In the genomic region with DNA sequence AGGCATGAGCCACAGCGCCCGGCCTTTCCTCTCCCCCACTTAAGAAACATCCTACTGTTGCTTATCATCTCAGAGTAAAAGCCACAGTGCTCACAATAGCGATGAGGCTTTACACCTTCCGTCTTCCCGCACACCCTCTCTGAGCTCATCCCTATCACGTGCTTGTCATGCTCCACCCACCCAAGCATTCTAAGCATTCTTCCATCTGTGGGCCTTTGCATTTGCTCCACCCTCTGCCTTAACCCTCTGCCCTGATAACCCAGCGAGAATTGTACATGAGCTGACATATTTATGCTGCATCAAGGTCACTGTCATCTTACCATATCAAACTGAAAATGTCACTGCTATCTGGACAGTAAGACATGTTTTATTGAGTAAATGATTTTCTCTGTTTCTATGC, we compare ENCODE assay signal across 2 cellular contexts.
TF ChIP-seq lines count a peak whose summit lies in the region.

No MANE protein-coding gene starts in this region.

TF ChIP-seq in HepG2, 621 proteins besides CTCF, POLR2A, EP300 and RAD21 (continues in another document):
- TF ChIP-seq ZNF816 (CRISPR knock-in tag; IDR thresholded peaks at IDR 0.05; ENCODE audit: borderline replicate concordance) (no peak), ZNF282 (IDR thresholded peaks at IDR 0.05; ENCODE audit: partially characterized antibody) (no peak), ZNF703 (CRISPR knock-in tag; IDR thresholded peaks at IDR 0.05; ENCODE audit: borderline replicate concordance) (no peak), THYN1 (CRISPR knock-in tag; IDR thresholded peaks at IDR 0.05; ENCODE audit: borderline replicate concordance, low read depth) (no peak), ZNF576 (CRISPR knock-in tag; IDR thresholded peaks at IDR 0.05) (no peak), GABPB1 (CRISPR knock-in tag; IDR thresholded peaks at IDR 0.05) (no peak), IKZF1 (IDR thresholded peaks at IDR 0.05) (no peak), ZNF549 (CRISPR knock-in tag; IDR thresholded peaks at IDR 0.05) (no peak), ZNF557 (CRISPR knock-in tag; IDR thresholded peaks at IDR 0.05) (no peak), ZNF737 (CRISPR knock-in tag; IDR thresholded peaks at IDR 0.05; ENCODE audit: borderline replicate concordance) (no peak), ATF1 (CRISPR knock-in tag; IDR thresholded peaks at IDR 0.05) (no peak), EZH2 (conservative IDR thresholded peaks at IDR 0.05; ENCODE audit: low read depth, low read length) (no peak)
- TF ChIP-seq, protein P1, sequence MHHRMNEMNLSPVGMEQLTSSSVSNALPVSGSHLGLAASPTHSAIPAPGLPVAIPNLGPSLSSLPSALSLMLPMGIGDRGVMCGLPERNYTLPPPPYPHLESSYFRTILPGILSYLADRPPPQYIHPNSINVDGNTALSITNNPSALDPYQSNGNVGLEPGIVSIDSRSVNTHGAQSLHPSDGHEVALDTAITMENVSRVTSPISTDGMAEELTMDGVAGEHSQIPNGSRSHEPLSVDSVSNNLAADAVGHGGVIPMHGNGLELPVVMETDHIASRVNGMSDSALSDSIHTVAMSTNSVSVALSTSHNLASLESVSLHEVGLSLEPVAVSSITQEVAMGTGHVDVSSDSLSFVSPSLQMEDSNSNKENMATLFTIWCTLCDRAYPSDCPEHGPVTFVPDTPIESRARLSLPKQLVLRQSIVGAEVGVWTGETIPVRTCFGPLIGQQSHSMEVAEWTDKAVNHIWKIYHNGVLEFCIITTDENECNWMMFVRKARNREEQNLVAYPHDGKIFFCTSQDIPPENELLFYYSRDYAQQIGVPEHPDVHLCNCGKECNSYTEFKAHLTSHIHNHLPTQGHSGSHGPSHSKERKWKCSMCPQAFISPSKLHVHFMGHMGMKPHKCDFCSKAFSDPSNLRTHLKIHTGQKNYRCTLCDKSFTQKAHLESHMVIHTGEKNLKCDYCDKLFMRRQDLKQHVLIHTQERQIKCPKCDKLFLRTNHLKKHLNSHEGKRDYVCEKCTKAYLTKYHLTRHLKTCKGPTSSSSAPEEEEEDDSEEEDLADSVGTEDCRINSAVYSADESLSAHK (CRISPR knock-in tag; IDR thresholded peaks at IDR 0.05; ENCODE audit: borderline replicate concordance): no peak
- TF ChIP-seq, protein P2, sequence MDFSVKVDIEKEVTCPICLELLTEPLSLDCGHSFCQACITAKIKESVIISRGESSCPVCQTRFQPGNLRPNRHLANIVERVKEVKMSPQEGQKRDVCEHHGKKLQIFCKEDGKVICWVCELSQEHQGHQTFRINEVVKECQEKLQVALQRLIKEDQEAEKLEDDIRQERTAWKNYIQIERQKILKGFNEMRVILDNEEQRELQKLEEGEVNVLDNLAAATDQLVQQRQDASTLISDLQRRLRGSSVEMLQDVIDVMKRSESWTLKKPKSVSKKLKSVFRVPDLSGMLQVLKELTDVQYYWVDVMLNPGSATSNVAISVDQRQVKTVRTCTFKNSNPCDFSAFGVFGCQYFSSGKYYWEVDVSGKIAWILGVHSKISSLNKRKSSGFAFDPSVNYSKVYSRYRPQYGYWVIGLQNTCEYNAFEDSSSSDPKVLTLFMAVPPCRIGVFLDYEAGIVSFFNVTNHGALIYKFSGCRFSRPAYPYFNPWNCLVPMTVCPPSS (IDR thresholded peaks at IDR 0.05): no peak
- TF ChIP-seq, protein P3, sequence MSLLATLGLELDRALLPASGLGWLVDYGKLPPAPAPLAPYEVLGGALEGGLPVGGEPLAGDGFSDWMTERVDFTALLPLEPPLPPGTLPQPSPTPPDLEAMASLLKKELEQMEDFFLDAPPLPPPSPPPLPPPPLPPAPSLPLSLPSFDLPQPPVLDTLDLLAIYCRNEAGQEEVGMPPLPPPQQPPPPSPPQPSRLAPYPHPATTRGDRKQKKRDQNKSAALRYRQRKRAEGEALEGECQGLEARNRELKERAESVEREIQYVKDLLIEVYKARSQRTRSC (CRISPR knock-in tag; IDR thresholded peaks at IDR 0.05; ENCODE audit: low read depth): no peak
- TF ChIP-seq, protein P4, sequence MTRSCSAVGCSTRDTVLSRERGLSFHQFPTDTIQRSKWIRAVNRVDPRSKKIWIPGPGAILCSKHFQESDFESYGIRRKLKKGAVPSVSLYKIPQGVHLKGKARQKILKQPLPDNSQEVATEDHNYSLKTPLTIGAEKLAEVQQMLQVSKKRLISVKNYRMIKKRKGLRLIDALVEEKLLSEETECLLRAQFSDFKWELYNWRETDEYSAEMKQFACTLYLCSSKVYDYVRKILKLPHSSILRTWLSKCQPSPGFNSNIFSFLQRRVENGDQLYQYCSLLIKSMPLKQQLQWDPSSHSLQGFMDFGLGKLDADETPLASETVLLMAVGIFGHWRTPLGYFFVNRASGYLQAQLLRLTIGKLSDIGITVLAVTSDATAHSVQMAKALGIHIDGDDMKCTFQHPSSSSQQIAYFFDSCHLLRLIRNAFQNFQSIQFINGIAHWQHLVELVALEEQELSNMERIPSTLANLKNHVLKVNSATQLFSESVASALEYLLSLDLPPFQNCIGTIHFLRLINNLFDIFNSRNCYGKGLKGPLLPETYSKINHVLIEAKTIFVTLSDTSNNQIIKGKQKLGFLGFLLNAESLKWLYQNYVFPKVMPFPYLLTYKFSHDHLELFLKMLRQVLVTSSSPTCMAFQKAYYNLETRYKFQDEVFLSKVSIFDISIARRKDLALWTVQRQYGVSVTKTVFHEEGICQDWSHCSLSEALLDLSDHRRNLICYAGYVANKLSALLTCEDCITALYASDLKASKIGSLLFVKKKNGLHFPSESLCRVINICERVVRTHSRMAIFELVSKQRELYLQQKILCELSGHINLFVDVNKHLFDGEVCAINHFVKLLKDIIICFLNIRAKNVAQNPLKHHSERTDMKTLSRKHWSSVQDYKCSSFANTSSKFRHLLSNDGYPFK (CRISPR knock-in tag; IDR thresholded peaks at IDR 0.05; ENCODE audit: borderline replicate concordance): no peak
- TF ChIP-seq, protein P5, sequence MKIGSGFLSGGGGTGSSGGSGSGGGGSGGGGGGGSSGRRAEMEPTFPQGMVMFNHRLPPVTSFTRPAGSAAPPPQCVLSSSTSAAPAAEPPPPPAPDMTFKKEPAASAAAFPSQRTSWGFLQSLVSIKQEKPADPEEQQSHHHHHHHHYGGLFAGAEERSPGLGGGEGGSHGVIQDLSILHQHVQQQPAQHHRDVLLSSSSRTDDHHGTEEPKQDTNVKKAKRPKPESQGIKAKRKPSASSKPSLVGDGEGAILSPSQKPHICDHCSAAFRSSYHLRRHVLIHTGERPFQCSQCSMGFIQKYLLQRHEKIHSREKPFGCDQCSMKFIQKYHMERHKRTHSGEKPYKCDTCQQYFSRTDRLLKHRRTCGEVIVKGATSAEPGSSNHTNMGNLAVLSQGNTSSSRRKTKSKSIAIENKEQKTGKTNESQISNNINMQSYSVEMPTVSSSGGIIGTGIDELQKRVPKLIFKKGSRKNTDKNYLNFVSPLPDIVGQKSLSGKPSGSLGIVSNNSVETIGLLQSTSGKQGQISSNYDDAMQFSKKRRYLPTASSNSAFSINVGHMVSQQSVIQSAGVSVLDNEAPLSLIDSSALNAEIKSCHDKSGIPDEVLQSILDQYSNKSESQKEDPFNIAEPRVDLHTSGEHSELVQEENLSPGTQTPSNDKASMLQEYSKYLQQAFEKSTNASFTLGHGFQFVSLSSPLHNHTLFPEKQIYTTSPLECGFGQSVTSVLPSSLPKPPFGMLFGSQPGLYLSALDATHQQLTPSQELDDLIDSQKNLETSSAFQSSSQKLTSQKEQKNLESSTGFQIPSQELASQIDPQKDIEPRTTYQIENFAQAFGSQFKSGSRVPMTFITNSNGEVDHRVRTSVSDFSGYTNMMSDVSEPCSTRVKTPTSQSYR (CRISPR knock-in tag; IDR thresholded peaks at IDR 0.05; ENCODE audit: borderline replicate concordance): no peak

TF ChIP-seq in K562, 482 proteins besides CTCF, POLR2A, EP300 and RAD21 (continues in another document):
- TF ChIP-seq ZNF277 (CRISPR knock-in tag; IDR thresholded peaks at IDR 0.05; ENCODE audit: borderline replicate concordance) (no peak), HLTF (IDR thresholded peaks at IDR 0.05) (no peak), ZNF140 (CRISPR knock-in tag; IDR thresholded peaks at IDR 0.05) (no peak), SIN3B (IDR thresholded peaks at IDR 0.05; ENCODE audit: low read depth) (no peak), SUPT5H (IDR thresholded peaks at IDR 0.05) (no peak), TARDBP (IDR thresholded peaks at IDR 0.05) (no peak), USF2 (CRISPR knock-in tag; IDR thresholded peaks at IDR 0.05) (peak; percentile 68), MED1 (CRISPR knock-in tag; IDR thresholded peaks at IDR 0.05; ENCODE audit: borderline replicate concordance) (no peak), MEIS2 (IDR thresholded peaks at IDR 0.05; ENCODE audit: partially characterized antibody) (peak; percentile 62), ELK1 (CRISPR knock-in tag; IDR thresholded peaks at IDR 0.05) (no peak), HSF4 (CRISPR knock-in tag; IDR thresholded peaks at IDR 0.05; ENCODE audit: borderline replicate concordance) (no peak), ZNF431 (CRISPR knock-in tag; IDR thresholded peaks at IDR 0.05) (no peak), ZNF445 (CRISPR knock-in tag; IDR thresholded peaks at IDR 0.05; ENCODE audit: low read depth) (no peak), ZFP36 (IDR thresholded peaks at IDR 0.05; ENCODE audit: low read depth, low read length, partially characterized antibody) (peak; percentile 40), ZNF316 (IDR thresholded peaks at IDR 0.05) (no peak), NFE2 (IDR thresholded peaks at IDR 0.05; ENCODE audit: low read depth) (no peak), ZNF76 (CRISPR knock-in tag; IDR thresholded peaks at IDR 0.05; ENCODE audit: borderline replicate concordance) (no peak), ZKSCAN8 (CRISPR knock-in tag; IDR thresholded peaks at IDR 0.05) (no peak), ETV1 (tag; conservative IDR thresholded peaks at IDR 0.05; ENCODE audit: low read depth) (no peak), TAL1 (IDR thresholded peaks at IDR 0.05) (no peak), ARNT (IDR thresholded peaks at IDR 0.05) (no peak), RNF2 (IDR thresholded peaks at IDR 0.05) (no peak), L3MBTL2 (IDR thresholded peaks at IDR 0.05) (peak; percentile 42), RAD51 (IDR thresholded peaks at IDR 0.05; ENCODE audit: borderline replicate concordance, low read depth) (peak; percentile 56), GABPB2 (CRISPR knock-in tag; conservative IDR thresholded peaks at IDR 0.05) (no peak), RUNX1 (IDR thresholded peaks at IDR 0.05; ENCODE audit: low read depth) (no peak), HDAC8 (tag; IDR thresholded peaks at IDR 0.05) (no peak), HBP1 (CRISPR knock-in tag; IDR thresholded peaks at IDR 0.05) (no peak), CCAR2 (IDR thresholded peaks at IDR 0.05; ENCODE audit: low read depth, low read length) (no peak), TAF7 (tag; IDR thresholded peaks at IDR 0.05) (no peak)
- TF ChIP-seq, protein P6, sequence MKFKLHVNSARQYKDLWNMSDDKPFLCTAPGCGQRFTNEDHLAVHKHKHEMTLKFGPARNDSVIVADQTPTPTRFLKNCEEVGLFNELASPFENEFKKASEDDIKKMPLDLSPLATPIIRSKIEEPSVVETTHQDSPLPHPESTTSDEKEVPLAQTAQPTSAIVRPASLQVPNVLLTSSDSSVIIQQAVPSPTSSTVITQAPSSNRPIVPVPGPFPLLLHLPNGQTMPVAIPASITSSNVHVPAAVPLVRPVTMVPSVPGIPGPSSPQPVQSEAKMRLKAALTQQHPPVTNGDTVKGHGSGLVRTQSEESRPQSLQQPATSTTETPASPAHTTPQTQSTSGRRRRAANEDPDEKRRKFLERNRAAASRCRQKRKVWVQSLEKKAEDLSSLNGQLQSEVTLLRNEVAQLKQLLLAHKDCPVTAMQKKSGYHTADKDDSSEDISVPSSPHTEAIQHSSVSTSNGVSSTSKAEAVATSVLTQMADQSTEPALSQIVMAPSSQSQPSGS (CRISPR knock-in tag; IDR thresholded peaks at IDR 0.05): no peak
- TF ChIP-seq, protein P7, sequence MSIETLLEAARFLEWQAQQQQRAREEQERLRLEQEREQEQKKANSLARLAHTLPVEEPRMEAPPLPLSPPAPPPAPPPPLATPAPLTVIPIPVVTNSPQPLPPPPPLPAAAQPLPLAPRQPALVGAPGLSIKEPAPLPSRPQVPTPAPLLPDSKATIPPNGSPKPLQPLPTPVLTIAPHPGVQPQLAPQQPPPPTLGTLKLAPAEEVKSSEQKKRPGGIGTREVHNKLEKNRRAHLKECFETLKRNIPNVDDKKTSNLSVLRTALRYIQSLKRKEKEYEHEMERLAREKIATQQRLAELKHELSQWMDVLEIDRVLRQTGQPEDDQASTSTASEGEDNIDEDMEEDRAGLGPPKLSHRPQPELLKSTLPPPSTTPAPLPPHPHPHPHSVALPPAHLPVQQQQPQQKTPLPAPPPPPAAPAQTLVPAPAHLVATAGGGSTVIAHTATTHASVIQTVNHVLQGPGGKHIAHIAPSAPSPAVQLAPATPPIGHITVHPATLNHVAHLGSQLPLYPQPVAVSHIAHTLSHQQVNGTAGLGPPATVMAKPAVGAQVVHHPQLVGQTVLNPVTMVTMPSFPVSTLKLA (conservative IDR thresholded peaks at IDR 0.05): no peak
